Comparison of ENCODE assay signal across 7 cellular contexts in the genomic region with DNA sequence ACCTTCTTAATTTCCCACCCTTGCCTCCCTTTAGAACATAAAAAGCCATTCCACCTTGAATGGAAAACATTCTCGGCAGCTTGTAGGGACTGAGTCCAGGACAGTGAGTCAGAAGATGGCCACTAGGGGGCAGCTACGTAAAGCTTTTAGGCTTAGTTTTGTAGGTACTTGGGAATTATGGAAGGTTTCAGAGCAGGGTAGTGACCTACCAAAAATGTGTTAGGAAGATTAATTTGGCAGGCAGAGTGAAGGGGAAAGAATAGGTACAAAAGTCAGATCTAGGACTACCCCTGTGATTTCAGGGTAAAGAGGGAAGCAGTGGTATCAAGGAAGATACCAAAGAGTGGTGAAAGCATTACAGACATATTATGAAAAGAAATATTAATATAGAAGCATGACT.
A peak's percentile ranks its signal among the peaks of the same experiment; 100 is the strongest.
DNase-seq lines count a peak whose midpoint lies in the region; ATAC-seq and TF ChIP-seq lines count a peak whose summit lies in the region.

No MANE protein-coding gene starts in this region.

- 5% methylated on average over 2 of the region's 2 CpGs for WGBS in mammary epithelial cell (ENCODE audit: low coverage, missing lambda C conversion rate)

- H4K20me1 ChIP-seq in mammary epithelial cell (ENCODE audit: insufficient read depth, low read length) = no peaks in the 10 kb centered on the region

- H3K36me3 ChIP-seq in Panc1 (ENCODE audit: control insufficient read depth, insufficient read depth, low read length) (no peaks in the 10 kb centered on the region), mammary epithelial cell (ENCODE audit: insufficient read depth, low read length) (no peaks in the 10 kb centered on the region)

- H3K4me2 ChIP-seq in mammary epithelial cell (ENCODE audit: insufficient read depth, low read depth, low read length) = no peak overlapping the region

- H2AFZ ChIP-seq in mammary epithelial cell (ENCODE audit: low read depth, low read length) = peak overlapping the region; percentile 46

- H3K9me3 ChIP-seq in Panc1 (ENCODE audit: control insufficient read depth, insufficient read depth, low read depth, low read length) (no peaks in the 10 kb centered on the region), mammary epithelial cell (replicated peaks; ENCODE audit: insufficient read depth, low read length) (no peaks in the 10 kb centered on the region)

- in situ Hi-C loops in Panc1 (cut with HindIII; ENCODE audit: low pct_unique_long_range_greater_than_20kb, low sequenced_read_pairs) = no loop called here
- in situ Hi-C loops in mammary epithelial cell (cut with MboI; ENCODE audit: low sequenced_read_pairs in 2 of 2) = loop anchor here (10.0 to 25.0 kb wide), 2 partner anchors 658 to 685 kb away; a partner anchor contains a TSS

- H3K4me3 ChIP-seq in Panc1 (ENCODE audit: low read depth in 2 of 2, low read length in 2 of 2) (no peak overlapping the region), mammary epithelial cell (replicated peaks in 1 of 3; ENCODE audit: insufficient read depth in 1 of 3, low read depth in 2 of 3, low read length in 3 of 3) (no peak overlapping the region)

- H3K27me3 ChIP-seq in Panc1 (ENCODE audit: control insufficient read depth, insufficient read depth, low read length) = no peaks in the 10 kb centered on the region
- H3K27me3 ChIP-seq in mammary epithelial cell (ENCODE audit: insufficient read depth, low read length) = no peaks in the 10 kb centered on the region

- intact Hi-C loops in Panc1 (cut with micrococcal nuclease; ENCODE audit: unreplicated experiment) = no loop called here
- intact Hi-C loops in mammary epithelial cell (cut with micrococcal nuclease) = loop anchor here (1.0 to 10.0 kb wide), 6 partner anchors 97 to 1243 kb away; no protein-coding TSS in a partner anchor

- H3K27ac ChIP-seq in Panc1 (ENCODE audit: low read length) (peak overlapping the region; percentile 54; the same call in 1 of the 2 replicates), mammary epithelial cell (ENCODE audit: insufficient read depth, low read depth, low read length) (no peak overlapping the region)

- no peaks in the 10 kb centered on the region for H3K79me2 ChIP-seq in mammary epithelial cell (ENCODE audit: insufficient read depth, low read length)

- H3K9ac ChIP-seq in mammary epithelial cell (ENCODE audit: insufficient read depth, low read length) = no peak overlapping the region

- ATAC-seq in GM21390 (IDR thresholded peaks at IDR 0.05; ENCODE audit: unreplicated experiment) = peak; percentile 84
- ATAC-seq in Panc1 = peak; percentile 77; the same call in 1 of the 2 replicates

- POLR2A ChIA-PET in Panc1 (lab: Charles Lee) = no interaction called here

- BruUV-seq in Panc1 (replicated peaks; lab: Mats Ljungman, UMichigan) = no TSS peak
- BruUV-seq in mammary epithelial cell (replicated peaks; lab: Mats Ljungman, UMichigan) = no TSS peak

- H3K4me1 ChIP-seq in Panc1 (ENCODE audit: control insufficient read depth, insufficient read depth, low read length) = no peaks in the 10 kb centered on the region
- peaks cover 33% of the 10 kb centered on the region for H3K4me1 ChIP-seq in mammary epithelial cell (ENCODE audit: insufficient read depth, low read length)

- CTCF ChIA-PET in Panc1 (lab: Charles Lee) = interaction anchor here (0.6 to 0.7 kb wide), 2 partner anchors 9 to 369 kb away, joined by 3 read pairs; no protein-coding TSS in a partner anchor
- CTCF ChIA-PET in mammary epithelial cell (lab: Charles Lee; ENCODE audit: low non-redundant PET) = interaction anchor here (0.7 to 1.1 kb wide), 4 partner anchors 21 to 663 kb away, joined by 4 to 9 read pairs (median 5); a partner anchor contains a TSS

- peak; percentile 12 for DNase-seq in GF-D8 (lab: John Stamatoyannopoulos, UW)
- DNase-seq in HT-29 (ENCODE audit: low spot score) = peak; percentile 90
- DNase-seq in Panc1 (ENCODE audit: low read depth, low spot score) = peak; percentile 47
- peak; percentile 58 for DNase-seq in mammary epithelial cell
- peak; percentile 86 for DNase-seq in left kidney (ENCODE audit: low read depth, low spot score)
- peak; percentile 17 to 21 for DNase-seq in stimulated activated CD8-positive, alpha-beta memory T cell treated with anti-CD3 and anti-CD28 coated beads, Interleukin-2, amount 100 ng/mL, for 48 hours (ENCODE audit: low read depth in 2 of 2)

- dilution Hi-C loops in mammary epithelial cell (cut with HindIII; ENCODE audit: low sequenced_read_pairs) = no loop called here

- TF ChIP-seq CTCF in Panc1 (IDR thresholded peaks at IDR 0.05) (peak; percentile 63), mammary epithelial cell (conservative IDR thresholded peaks at IDR 0.05 in 1 of 2, IDR thresholded peaks at IDR 0.05 in 1 of 2; ENCODE audit: extremely low read depth in 1 of 2, insufficient read depth in 1 of 2, low read depth in 1 of 2, low read length in 2 of 2) (peak; percentile 80 to 83)

Comparison
In these comparisons a context has a peak if more than half of its experiments do, and no peak if none do; other contexts are left out.
1. DNase-seq: peak in every context shown above with its lines; median percentile 90 in HT-29; 86 in left kidney; 58 in mammary epithelial cell; 47 in Panc1; 19 in stimulated activated CD8-positive, alpha-beta memory T cell treated with anti-CD3 and anti-CD28 coated beads, Interleukin-2, amount 100 ng/mL, for 48 hours; 12 in GF-D8.